ENCODE assay signal across 11 cellular contexts in genomic region chr17:64572682-64573154, GRCh38.
DNase-seq lines count a peak whose midpoint lies in the region; ATAC-seq and TF ChIP-seq lines count a peak whose summit lies in the region.
"Had no signal": no experiment of that assay in that cellular context is flagged by ENCODE, and none has a peak within 500 bp of the region (broad histone marks: within the 10 kb centered on the region; RNA-seq: fewer than 3 reads in every experiment).

No MANE protein-coding gene starts in this region.

- H3K4me2 ChIP-seq in SK-N-SH: peak overlapping the region; percentile 20; the same call in 1 of the 2 replicates
- H3K4me2 ChIP-seq: A549 had no signal

- H3K4me3 ChIP-seq in SK-N-SH (ENCODE audit: low read depth in 2 of 2, low read length in 1 of 2) (no peak overlapping the region), esophagus muscularis mucosa (no peak overlapping the region), skeletal muscle cell (ENCODE audit: low read depth, low read length) (no peak overlapping the region)
- H3K4me3 ChIP-seq: A549, mucosa of descending colon had no signal

- H4K20me1 ChIP-seq in SK-N-SH (ENCODE audit: insufficient read depth): peaks cover 44% of the 10 kb centered on the region

- intact Hi-C loops in esophagus muscularis mucosa (cut with DNase I) (no loop called here), posterior cingulate gyrus (cut with DNase I) (no loop called here)

- peaks cover 4 to 29% of the 10 kb centered on the region in 2 experiments for H3K4me1 ChIP-seq in SK-N-SH (ENCODE audit: control insufficient read depth in 1 of 2, insufficient read depth in 2 of 2, low read depth in 1 of 2, low read length in 1 of 2)
- peaks cover 11 to 38% (median 24%) of the 10 kb centered on the region in 4 donors for H3K4me1 ChIP-seq in esophagus muscularis mucosa

- no peaks in the 10 kb centered on the region for H3K9me2 ChIP-seq in SK-N-SH

- no peaks in the 10 kb centered on the region for H3K9me3 ChIP-seq in SK-N-SH
- H3K9me3 ChIP-seq in esophagus muscularis mucosa: no peaks in the 10 kb centered on the region
- H3K9me3 ChIP-seq: A549, mucosa of descending colon had no signal

- ATAC-seq in HG03439 (IDR thresholded peaks at IDR 0.05; ENCODE audit: unreplicated experiment) (no peak), GM19452 (IDR thresholded peaks at IDR 0.05; ENCODE audit: unreplicated experiment) (no peak)
- ATAC-seq: mucosa of descending colon had no signal

- H3K27ac ChIP-seq in SK-N-SH (ENCODE audit: low read depth in 2 of 2, low read length in 1 of 2): peak overlapping the region in 1 of 2 experiments; percentile 71; a peak in 2 of 4 replicates
- peak overlapping the region; percentile 10 to 58 (median 32) for H3K27ac ChIP-seq in esophagus muscularis mucosa (replicated peaks in 1 of 4)

- TF ChIP-seq CTCF in SK-N-SH (IDR thresholded peaks at IDR 0.05) (no peak), esophagus muscularis mucosa (IDR thresholded peaks at IDR 0.05) (no peak)

- no peak for TF ChIP-seq EP300 in SK-N-SH (IDR thresholded peaks at IDR 0.05; ENCODE audit: borderline replicate concordance in 1 of 2, low read depth in 1 of 2, low read length in 1 of 2)
- no peak for TF ChIP-seq EP300 in esophagus muscularis mucosa (IDR thresholded peaks at IDR 0.05)

- peak overlapping the region; percentile 12; the same call in 1 of the 2 replicates for H3K9ac ChIP-seq in SK-N-SH

- POLR2A ChIA-PET in SK-N-SH (lab: Yijun Ruan, JAX): no interaction called here

- H3K27me3 ChIP-seq in SK-N-SH (ENCODE audit: insufficient read depth): no peaks in the 10 kb centered on the region
- H3K27me3 ChIP-seq in esophagus muscularis mucosa: no peaks in the 10 kb centered on the region

- no peak for TF ChIP-seq POLR2A in esophagus muscularis mucosa (IDR thresholded peaks at IDR 0.05; ENCODE audit: low read depth)

- no peak overlapping the region for H2AFZ ChIP-seq in SK-N-SH (ENCODE audit: low read depth)

- peaks cover 92% of the 10 kb centered on the region for H3K79me2 ChIP-seq in SK-N-SH (ENCODE audit: insufficient read depth)

- 34% methylated on average over 3 of the region's 3 CpGs for WGBS in SK-N-SH (ENCODE audit: low lambda C conversion rate)
- 43% methylated on average over 3 of the region's 3 CpGs for WGBS in esophagus muscularis mucosa

- H3F3A ChIP-seq in SK-N-SH (replicated peaks; ENCODE audit: insufficient read depth): peaks cover 84% of the 10 kb centered on the region

- CTCF ChIA-PET in SK-N-SH (lab: Yijun Ruan, JAX): interaction anchor here (0.6 to 1.3 kb wide), 7 partner anchors 11 to 1513 kb away, joined by 3 to 4 read pairs (median 3); no protein-coding TSS in a partner anchor

- H3K36me3 ChIP-seq in SK-N-SH (replicated peaks in 1 of 2; ENCODE audit: control insufficient read depth in 1 of 2, insufficient read depth in 2 of 2, low read length in 1 of 2) (peaks cover 28 to 90% of the 10 kb centered on the region in 2 experiments), esophagus muscularis mucosa (peaks cover 13 to 56% (median 35%) of the 10 kb centered on the region in 4 donors)

- DNase-seq in SIG-M5 treated with dmso at 0.1 percent for 504 hours (lab: John Stamatoyannopoulos, UW; ENCODE audit: unreplicated experiment) (peak; percentile 30), SIG-M5 (lab: John Stamatoyannopoulos, UW) (no peak), SK-N-SH (no peak), esophagus muscularis mucosa (ENCODE audit: extremely low spot score) (no peak), skeletal muscle cell (ENCODE audit: low read depth) (peak; percentile 5), posterior cingulate gyrus (no peak)
- DNase-seq: mucosa of descending colon, NCI-H2029 treated with DMSO at 0.1 percent for 48 hours had no signal

- no peak for TF ChIP-seq RAD21 in SK-N-SH (IDR thresholded peaks at IDR 0.05; ENCODE audit: low read length)

TF ChIP-seq in SK-N-SH, 30 proteins besides CTCF, POLR2A, EP300 and RAD21:
- no peak for TF ChIP-seq SMC3 (IDR thresholded peaks at IDR 0.05; ENCODE audit: low read depth, low read length)
- peak; percentile 27; the same call in 1 of the 2 replicates for TF ChIP-seq TCF12 (IDR thresholded peaks at IDR 0.05)

Comparison
In these comparisons a context has a peak if more than half of its experiments do, and no peak if none do; other contexts are left out.
1. DNase-seq: peak in SIG-M5 treated with dmso at 0.1 percent for 504 hours (single experiment) and skeletal muscle cell (single experiment); none in SIG-M5 (single experiment), SK-N-SH (single experiment), esophagus muscularis mucosa (single experiment) and posterior cingulate gyrus (0 of 10).